Comparison of ENCODE assay signal across 11 cellular contexts in genomic region chr16:31473300-31474052, GRCh38. TPM values are rescaled to one million over a fixed set of nuclear protein-coding genes. Genes with fewer than 3 reads are reported as not detected.
A peak's percentile ranks its signal among the peaks of the same experiment; 100 is the strongest.
DNase-seq lines count a peak whose midpoint lies in the region; ATAC-seq and TF ChIP-seq lines count a peak whose summit lies in the region.
"Had no signal": no experiment of that assay in that cellular context is flagged by ENCODE, and none has a peak within 500 bp of the region (broad histone marks: within the 10 kb centered on the region; RNA-seq: fewer than 3 reads in every experiment).

No MANE protein-coding gene starts in this region.

- ATAC-seq in RWPE2 (ENCODE audit: low read depth) (no peak), HG02870 (IDR thresholded peaks at IDR 0.05; ENCODE audit: unreplicated experiment) (no peak)

- TF ChIP-seq CTCF in RWPE2 (IDR thresholded peaks at IDR 0.05; ENCODE audit: poor library complexity, severe bottlenecking) (no peak), fibroblast of the aortic adventitia (IDR thresholded peaks at IDR 0.05; ENCODE audit: insufficient read depth, low read length) (no peak)

- no peaks in the 10 kb centered on the region for H3K36me3 ChIP-seq in CD8-positive, alpha-beta memory T cell (ENCODE audit: insufficient read depth, low read length)
- peaks cover 47% of the 10 kb centered on the region for H3K36me3 ChIP-seq in RWPE2 (ENCODE audit: low read depth)
- H3K36me3 ChIP-seq in skeletal muscle satellite cell (ENCODE audit: insufficient read depth, low read length), result peaks cover 47% of the 10 kb centered on the region

- H3K4me3 Mint-ChIP-seq in CD8-positive, alpha-beta memory T cell, result peak overlapping the region in 4 of 7 donors; percentile 3 to 78 (median 18)

- peak overlapping the region; percentile 97 for H3K4me2 ChIP-seq in skeletal muscle satellite cell (ENCODE audit: low read length)

- POLR2A ChIA-PET in CD8-positive, alpha-beta memory T cell (lab: Charles Lee), result no interaction called here

- H3K9me3 ChIP-seq in CD8-positive, alpha-beta memory T cell (ENCODE audit: low read length), result no peaks in the 10 kb centered on the region
- H3K9me3 ChIP-seq in RWPE2 (ENCODE audit: severe bottlenecking) (no peaks in the 10 kb centered on the region), skeletal muscle satellite cell (replicated peaks; ENCODE audit: low read length) (no peaks in the 10 kb centered on the region)

- DNase-seq in CD8-positive, alpha-beta memory T cell, result no peak
- DNase-seq in RWPE2 (ENCODE audit: low spot score) (no peak), fibroblast of the aortic adventitia (ENCODE audit: low read depth) (no peak), NCI-H1694 (lab: John Stamatoyannopoulos, UW) (no peak), SW 1271 (lab: John Stamatoyannopoulos, UW) (no peak)

- H3K9me3 Mint-ChIP-seq in CD8-positive, alpha-beta memory T cell, result no peaks in the 10 kb centered on the region
- H3K9me3 Mint-ChIP-seq: activated CD8-positive, alpha-beta T cell treated with anti-CD3 and anti-CD28 coated beads for 36 hours; activated naive CD4-positive, alpha-beta T cell treated with anti-CD3 and anti-CD28 coated beads for 36 hours; T-helper 1 cell treated with Interleukin-12 subunit alpha and Interleukin-12 subunit beta and Interleukin-4 antibody, amounts not matched to agents 30 μg/mL and 1 μg/mL, for 36 hours had no signal

- H3K4me3 ChIP-seq in CD8-positive, alpha-beta memory T cell (ENCODE audit: low read length), result no peak overlapping the region
- H3K4me3 ChIP-seq in RWPE2 (ENCODE audit: severe bottlenecking), result no peak overlapping the region
- H3K4me3 ChIP-seq in fibroblast of the aortic adventitia (ENCODE audit: low read depth, low read length), result peak overlapping the region; percentile 31
- H3K4me3 ChIP-seq in skeletal muscle satellite cell (ENCODE audit: low read length), result peak overlapping the region; percentile 84

- CTCF ChIA-PET in CD8-positive, alpha-beta memory T cell (lab: Charles Lee), result interaction anchor here (5.3 kb wide), 1 partner anchor 14 kb away, joined by 23 read pairs; the partner anchor contains the start of gene ARMC5

- peaks cover 6 to 35% (median 17%) of the 10 kb centered on the region in 3 donors for H3K4me1 Mint-ChIP-seq in CD8-positive, alpha-beta memory T cell

- H3K9ac ChIP-seq in skeletal muscle satellite cell (ENCODE audit: low read depth, low read length), result no peak overlapping the region

- no peak overlapping the region for H3K27ac Mint-ChIP-seq in CD8-positive, alpha-beta memory T cell
- H3K27ac Mint-ChIP-seq: activated CD8-positive, alpha-beta T cell treated with anti-CD3 and anti-CD28 coated beads for 36 hours; activated naive CD4-positive, alpha-beta T cell treated with anti-CD3 and anti-CD28 coated beads for 36 hours; T-helper 1 cell treated with Interleukin-12 subunit alpha and Interleukin-12 subunit beta and Interleukin-4 antibody, amounts not matched to agents 30 μg/mL and 1 μg/mL, for 36 hours had no signal

- peaks cover 8% of the 10 kb centered on the region for H3K4me1 ChIP-seq in CD8-positive, alpha-beta memory T cell (ENCODE audit: insufficient read depth, low read length)
- H3K4me1 ChIP-seq in RWPE2 (ENCODE audit: insufficient read depth, poor library complexity, severe bottlenecking) (peaks cover 9% of the 10 kb centered on the region), skeletal muscle satellite cell (ENCODE audit: control insufficient read depth, insufficient read depth, low read length) (peaks cover 16% of the 10 kb centered on the region)

- H3K36me3 Mint-ChIP-seq in CD8-positive, alpha-beta memory T cell, result peaks cover 0 to 2% (median 0%) of the 10 kb centered on the region in 3 donors

- H3K27me3 Mint-ChIP-seq in CD8-positive, alpha-beta memory T cell, result peaks cover 19 to 23% of the 10 kb centered on the region in 2 donors

- H3K27ac ChIP-seq in CD8-positive, alpha-beta memory T cell (ENCODE audit: low read depth, low read length), result no peak overlapping the region
- peak overlapping the region; percentile 92 for H3K27ac ChIP-seq in RWPE2 (ENCODE audit: poor library complexity, severe bottlenecking)

- H3K27me3 ChIP-seq in CD8-positive, alpha-beta memory T cell (ENCODE audit: insufficient read depth, low read length, poor library complexity, severe bottlenecking), result peaks cover 13% of the 10 kb centered on the region
- no peaks in the 10 kb centered on the region for H3K27me3 ChIP-seq in RWPE2 (ENCODE audit: insufficient read depth, poor library complexity, severe bottlenecking)
- H3K27me3 ChIP-seq in skeletal muscle satellite cell (ENCODE audit: control insufficient read depth, insufficient read depth, low read length), result no peaks in the 10 kb centered on the region

RNA-seq across cellular contexts. Expression of gene TGFB1I1, which starts 1.5 kb away (rescaled TPM):
- total RNA-seq in CD8-positive, alpha-beta memory T cell, result 1 to 10 TPM in 1 of 2 experiments, under 1 TPM in 1; 0.59 to 1.1 TPM
- polyA plus RNA-seq in CD8-positive, alpha-beta memory T cell, result not detected
- total RNA-seq in fibroblast of the aortic adventitia (ENCODE audit: low replicate concordance), result 30.3 and 56.7 TPM in 2 replicates
- total RNA-seq in skeletal muscle satellite cell (2012; rRNA removed), result 24.3 and 34.5 TPM in 2 replicates

RNA-seq across cellular contexts. Expression of gene SLC5A2, which starts 9.4 kb away (rescaled TPM):
- under 1 TPM in 1 of 2 experiments, not detected in 1; 0.24 TPM for total RNA-seq in CD8-positive, alpha-beta memory T cell
- 2.0 TPM for polyA plus RNA-seq in CD8-positive, alpha-beta memory T cell
- total RNA-seq in fibroblast of the aortic adventitia (ENCODE audit: low replicate concordance), result not detected in 2 replicates
- total RNA-seq in skeletal muscle satellite cell (2012; rRNA removed), result not detected in 2 replicates
- total RNA-seq: activated CD8-positive, alpha-beta T cell treated with anti-CD3 and anti-CD28 coated beads for 36 hours; activated naive CD4-positive, alpha-beta T cell treated with anti-CD3 and anti-CD28 coated beads for 36 hours; pulmonary artery endothelial cell had no signal

RNA-seq across cellular contexts. Expression of gene ARMC5, which starts 14.2 kb away (rescaled TPM):
- total RNA-seq in CD8-positive, alpha-beta memory T cell, result 10 to 100 TPM; 14.3 to 15.9 TPM
- polyA plus RNA-seq in CD8-positive, alpha-beta memory T cell, result 9.8 TPM
- total RNA-seq in fibroblast of the aortic adventitia (ENCODE audit: low replicate concordance), result 7.4 and 16.9 TPM in 2 replicates
- total RNA-seq in skeletal muscle satellite cell (2012; rRNA removed), result 8.9 and 10.7 TPM in 2 replicates

RNA-seq across cellular contexts. Expression of gene ZNF843, which starts 30.9 kb away (rescaled TPM):
- total RNA-seq in CD8-positive, alpha-beta memory T cell, result under 1 TPM; 0.11 to 0.18 TPM
- polyA plus RNA-seq in CD8-positive, alpha-beta memory T cell, result 0.23 TPM
- 0.25 and 0.99 TPM in 2 replicates for total RNA-seq in fibroblast of the aortic adventitia (ENCODE audit: low replicate concordance)
- 0.51 and 0.66 TPM in 2 replicates for total RNA-seq in skeletal muscle satellite cell (2012; rRNA removed)
- total RNA-seq: activated CD8-positive, alpha-beta T cell treated with anti-CD3 and anti-CD28 coated beads for 36 hours had no signal

RNA-seq across cellular contexts. Expression of gene RUSF1, which starts 34.7 kb away (rescaled TPM):
- total RNA-seq in CD8-positive, alpha-beta memory T cell, result 10 to 100 TPM; 44.4 to 46.1 TPM
- polyA plus RNA-seq in CD8-positive, alpha-beta memory T cell, result 22.2 TPM
- 45.5 and 50.0 TPM in 2 replicates for total RNA-seq in fibroblast of the aortic adventitia (ENCODE audit: low replicate concordance)
- 43.2 and 54.2 TPM in 2 replicates for total RNA-seq in skeletal muscle satellite cell (2012; rRNA removed)

Comparison
In these comparisons a context has a peak if more than half of its experiments do, and no peak if none do; other contexts are left out.
1. H3K4me3 ChIP-seq: peak in fibroblast of the aortic adventitia (single experiment) and skeletal muscle satellite cell (single experiment); none in CD8-positive, alpha-beta memory T cell (single experiment) and RWPE2 (single experiment).
2. RNA of gene TGFB1I1, which starts 1.5 kb away (total RNA-seq): 30.3 to 56.7 TPM in fibroblast of the aortic adventitia; 0.59 to 1.1 TPM in CD8-positive, alpha-beta memory T cell; every median in the first group is over 10 times any median in the second.